20 cellular contexts compared by ENCODE assay signal in genomic region chr20:17824676-17825224, GRCh38.
DNase-seq lines count a peak whose midpoint lies in the region; ATAC-seq and TF ChIP-seq lines count a peak whose summit lies in the region.
"Had no signal": no experiment of that assay in that cellular context is flagged by ENCODE, and none has a peak within 500 bp of the region (broad histone marks: within the 10 kb centered on the region; RNA-seq: fewer than 3 reads in every experiment).

No MANE protein-coding gene starts in this region.

- no peak overlapping the region for H3K4me3 Mint-ChIP-seq in T-helper 17 cell
- H3K4me3 Mint-ChIP-seq: activated naive CD8-positive, alpha-beta T cell; activated T-helper 1 cell treated with anti-CD3 and anti-CD28 coated beads, Interleukin-12 subunit alpha, Interleukin-12 subunit beta, Interleukin-2, Interleukin-4 antibody, amounts not matched to agents 30 ng/mL and 10 ng/mL and 1 ng/mL, durations not matched to agents 14 hours and 24 hours and 36 hours had no signal

- H3K4me1 ChIP-seq in heart right ventricle (peaks cover 4 to 23% (median 14%) of the 10 kb centered on the region in 9 donors), mucosa of rectum (ENCODE audit: control insufficient read depth in 2 of 2, insufficient read depth in 2 of 2, low read length in 2 of 2) (peaks cover 28 to 48% of the 10 kb centered on the region in 2 donors), spleen (peaks cover 0 to 31% (median 12%) of the 10 kb centered on the region in 6 donors)
- H3K4me1 ChIP-seq: uterus had no signal

- H3K4me3 ChIP-seq in heart right ventricle (no peak overlapping the region), mucosa of rectum (ENCODE audit: low read length in 2 of 2) (no peak overlapping the region), spleen (no peak overlapping the region)
- H3K4me3 ChIP-seq: BLaER1 treated with 17β-estradiol and CSF1 and Interleukin-3, amounts not matched to agents 10 nM and 100 nM; uterus had no signal

- DNase-seq in T-helper 17 cell: no peak
- no peak for DNase-seq in heart right ventricle
- DNase-seq in spleen: no peak
- DNase-seq: ACHN; activated CD4-positive, alpha-beta T cell treated with anti-CD3 and anti-CD28 coated beads for 4 hours; erythroblast; midbrain; NCI-H1105 treated with DMSO at 0.1 percent for 48 hours; NCI-H446 treated with DMSO at 0.1 percent for 48 hours; T-helper 1 cell; uterus had no signal

- no peaks in the 10 kb centered on the region for H3K27me3 ChIP-seq in heart right ventricle
- H3K27me3 ChIP-seq in mucosa of rectum (ENCODE audit: control insufficient read depth in 2 of 2, insufficient read depth in 2 of 2, low read length in 2 of 2): no peaks in the 10 kb centered on the region
- no peaks in the 10 kb centered on the region for H3K27me3 ChIP-seq in spleen (replicated peaks in 1 of 7)
- H3K27me3 ChIP-seq: BLaER1 treated with 17β-estradiol and CSF1 and Interleukin-3, amounts not matched to agents 10 nM and 100 nM; uterus had no signal

- WGBS in heart right ventricle, 2 donors: 71 to 72% methylated on average over 7 of the region's 7 CpGs
- WGBS in spleen, 5 donors: 72 to 80% (median 76%) methylated on average over 7 of the region's 7 CpGs

- TF ChIP-seq POLR2A in spleen (IDR thresholded peaks at IDR 0.05): no peak

- peak overlapping the region; percentile 37 for H3K27ac Mint-ChIP-seq in T-helper 17 cell
- H3K27ac Mint-ChIP-seq: activated naive CD8-positive, alpha-beta T cell; activated T-helper 1 cell treated with anti-CD3 and anti-CD28 coated beads, Interleukin-12 subunit alpha, Interleukin-12 subunit beta, Interleukin-2, Interleukin-4 antibody, amounts not matched to agents 30 ng/mL and 10 ng/mL and 1 ng/mL, durations not matched to agents 14 hours and 24 hours and 36 hours had no signal

- H3K9me3 ChIP-seq in T-helper 17 cell (ENCODE audit: control insufficient read depth, low read length, poor library complexity, severe bottlenecking) (no peaks in the 10 kb centered on the region), heart right ventricle (peaks cover 0 to 1% (median 0%) of the 10 kb centered on the region in 11 donors), mucosa of rectum (ENCODE audit: control insufficient read depth in 2 of 2, low read length in 2 of 2) (no peaks in the 10 kb centered on the region), spleen (peaks cover 0 to 1% (median under 1%) of the 10 kb centered on the region in 8 donors)
- H3K9me3 ChIP-seq: uterus had no signal

- ATAC-seq in T-helper 17 cell (no peak), heart right ventricle (peak; percentile 34 to 70 (median 53)), GM18502 (IDR thresholded peaks at IDR 0.05; ENCODE audit: poor library complexity, unreplicated experiment) (no peak), HG02852 (IDR thresholded peaks at IDR 0.05; ENCODE audit: unreplicated experiment) (no peak), GM18867 (IDR thresholded peaks at IDR 0.05; ENCODE audit: unreplicated experiment) (no peak), HG02678 (IDR thresholded peaks at IDR 0.05; ENCODE audit: unreplicated experiment) (no peak)

- H3K9ac ChIP-seq in mucosa of rectum (ENCODE audit: low read depth in 1 of 2, low read length in 2 of 2): no peak overlapping the region
- H3K9ac ChIP-seq: BLaER1 treated with 17β-estradiol and CSF1 and Interleukin-3, amounts not matched to agents 10 nM and 100 nM had no signal

- peaks cover 5% of the 10 kb centered on the region for H3K27me3 Mint-ChIP-seq in T-helper 17 cell
- H3K27me3 Mint-ChIP-seq: activated naive CD8-positive, alpha-beta T cell had no signal

- H3K4me1 Mint-ChIP-seq in T-helper 17 cell: peaks cover 11% of the 10 kb centered on the region

- intact Hi-C loops in heart right ventricle (cut with DNase I): loop anchor here in 1 of 10 donors (10.0 kb wide), 1 partner anchor 60 kb away; no protein-coding TSS in a partner anchor
- intact Hi-C loops in spleen (cut with DNase I; ENCODE audit: low total_unique reads): no loop called here

- TF ChIP-seq CTCF in heart right ventricle (IDR thresholded peaks at IDR 0.05): no peak
- TF ChIP-seq CTCF in spleen (IDR thresholded peaks at IDR 0.05 in 8 of 11, conservative IDR thresholded peaks at IDR 0.05 in 3 of 11): no peak

- H3K36me3 ChIP-seq in heart right ventricle (no peaks in the 10 kb centered on the region), mucosa of rectum (ENCODE audit: control insufficient read depth in 2 of 2, insufficient read depth in 2 of 2, low read length in 2 of 2) (no peaks in the 10 kb centered on the region), spleen (no peaks in the 10 kb centered on the region)
- H3K36me3 ChIP-seq: BLaER1 treated with 17β-estradiol and CSF1 and Interleukin-3, amounts not matched to agents 10 nM and 100 nM; uterus had no signal

- peak overlapping the region; percentile 18 to 78 (median 55) for H3K27ac ChIP-seq in heart right ventricle
- H3K27ac ChIP-seq in mucosa of rectum (ENCODE audit: low read depth in 2 of 2, low read length in 2 of 2): peak overlapping the region; percentile 38 to 88
- peak overlapping the region in 7 of 8 donors; percentile 33 to 77 (median 73) for H3K27ac ChIP-seq in spleen
- H3K27ac ChIP-seq: BLaER1 treated with 17β-estradiol and CSF1 and Interleukin-3, amounts not matched to agents 10 nM and 100 nM; HL-60; uterus had no signal

- H3K36me3 Mint-ChIP-seq in T-helper 17 cell (ENCODE audit: low read depth): no peaks in the 10 kb centered on the region
- H3K36me3 Mint-ChIP-seq: activated naive CD8-positive, alpha-beta T cell had no signal

Comparison
In these comparisons a context has a peak if more than half of its experiments do, and no peak if none do; other contexts are left out.
1. ATAC-seq: peak in heart right ventricle (8 of 8); none in T-helper 17 cell (single experiment), GM18502 (single experiment), HG02852 (single experiment), GM18867 (single experiment) and HG02678 (single experiment).
2. Peak in every context shown above with its lines, with median percentiles within 50 percentile points of each other: H3K27ac ChIP-seq.